ENCODE assay signal across 19 cellular contexts in the genomic region with DNA sequence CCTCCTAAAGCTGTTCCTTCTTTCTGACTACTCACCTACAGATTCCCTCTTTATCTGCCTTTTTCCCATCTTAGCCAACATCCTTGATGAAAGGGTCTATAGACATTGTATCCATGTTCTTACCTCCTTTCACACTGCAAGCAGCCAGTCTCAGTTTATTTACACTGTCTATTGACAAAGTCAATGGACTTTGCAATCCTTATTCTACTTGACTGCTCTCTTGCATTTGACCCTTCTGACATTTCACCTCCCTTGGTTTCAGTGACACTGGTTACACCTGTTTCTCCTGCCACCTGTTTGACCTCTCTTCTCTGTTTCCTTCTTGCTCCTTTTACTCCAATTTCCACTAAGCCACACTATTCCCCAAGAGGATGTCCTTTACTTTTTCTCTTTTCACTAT.
DNase-seq lines count a peak whose midpoint lies in the region; ATAC-seq, FAIRE-seq and TF ChIP-seq lines count a peak whose summit lies in the region.
"Had no signal": no experiment of that assay in that cellular context is flagged by ENCODE, and none has a peak within 500 bp of the region (broad histone marks: within the 10 kb centered on the region; RNA-seq: fewer than 3 reads in every experiment).

No MANE protein-coding gene starts in this region.

- no peak for FAIRE-seq in HTR-8/SVneo (lab: Jason Lieb, UNC)
- FAIRE-seq: RCC 7860 had no signal

- H3K4me3 ChIP-seq in Caco-2 (ENCODE audit: low read depth, low read length) (no peak overlapping the region), PC-9 (no peak overlapping the region), left lung (no peak overlapping the region)
- H3K4me3 ChIP-seq: BLaER1 had no signal

- BruUV-seq in Caco-2 (replicated peaks; lab: Mats Ljungman, UMichigan) (no TSS peak), PC-9 (replicated peaks; lab: Mats Ljungman, UMichigan) (no TSS peak)

- POLR2A ChIA-PET in Caco-2 (lab: Charles Lee), result no interaction called here
- POLR2A ChIA-PET in PC-9 (lab: Charles Lee; ENCODE audit: unreplicated experiment), result no interaction called here

- no peaks in the 10 kb centered on the region for H3K9me3 ChIP-seq in Caco-2
- no peaks in the 10 kb centered on the region for H3K9me3 ChIP-seq in PC-9 (ENCODE audit: insufficient read depth, low read depth)
- no peaks in the 10 kb centered on the region for H3K9me3 ChIP-seq in left lung
- H3K9me3 ChIP-seq: BLaER1 had no signal

- no peaks in the 10 kb centered on the region for H3K79me2 ChIP-seq in PC-9 (ENCODE audit: low read depth)

- peak overlapping the region; percentile 10 for H3K4me2 ChIP-seq in PC-9
- H3K4me2 ChIP-seq: BLaER1 had no signal

- DNase-seq in Caco-2 (peak; percentile 41 to 61), DMS53 (lab: John Stamatoyannopoulos, UW) (peak; percentile 95), PC-9 (no peak), left lung (no peak), superior temporal gyrus (ENCODE audit: extremely low spot score) (no peak), NCI-H345 (lab: John Stamatoyannopoulos, UW) (no peak), NCI-H146 (lab: John Stamatoyannopoulos, UW) (no peak), HTR-8/SVneo (ENCODE audit: insufficient read length, low spot score) (no peak)
- DNase-seq: CD8-positive, alpha-beta T cell; GF-D8; GOT3; KBM-7; NCI-H1105; NCI-H1694 treated with DMSO at 0.1 percent for 48 hours; NCI-H2171; T-helper 17 cell had no signal

- intact Hi-C loops in Caco-2 (cut with micrococcal nuclease; ENCODE audit: unreplicated experiment), result loop anchor here (1.0 kb wide), 2 partner anchors 21 to 256 kb away; no protein-coding TSS in a partner anchor
- intact Hi-C loops in PC-9 (cut with micrococcal nuclease; ENCODE audit: unreplicated experiment), result no loop called here
- intact Hi-C loops in left lung (cut with DNase I), result no loop called here

- H3K27ac Mint-ChIP-seq in Caco-2 (ENCODE audit: unreplicated experiment), result peak overlapping the region; percentile 1
- H3K27ac Mint-ChIP-seq: CD8-positive, alpha-beta T cell; T-helper 17 cell had no signal

- CTCF ChIA-PET in Caco-2 (lab: Charles Lee) (no interaction called here), PC-9 (lab: Charles Lee) (no interaction called here)

- H3K36me3 ChIP-seq in Caco-2 (ENCODE audit: control insufficient read depth, insufficient read depth, low read length) (no peaks in the 10 kb centered on the region), PC-9 (ENCODE audit: low read depth) (no peaks in the 10 kb centered on the region), left lung (no peaks in the 10 kb centered on the region)
- H3K36me3 ChIP-seq: BLaER1 had no signal

- H3K27ac ChIP-seq in PC-9 (no peak overlapping the region), left lung (no peak overlapping the region)
- H3K27ac ChIP-seq: BLaER1 had no signal

- no peaks in the 10 kb centered on the region for H3K9me3 Mint-ChIP-seq in Caco-2 (ENCODE audit: unreplicated experiment)
- H3K9me3 Mint-ChIP-seq: CD8-positive, alpha-beta T cell had no signal

- no peaks in the 10 kb centered on the region for H4K20me1 ChIP-seq in PC-9 (ENCODE audit: insufficient read depth)
- H4K20me1 ChIP-seq: BLaER1 had no signal

- H3F3A ChIP-seq in PC-9 (ENCODE audit: insufficient read depth, low read depth), result no peaks in the 10 kb centered on the region

- peaks cover 13% of the 10 kb centered on the region for H3K4me1 Mint-ChIP-seq in Caco-2 (ENCODE audit: low read depth, unreplicated experiment)

- H3K4me3 Mint-ChIP-seq in Caco-2 (ENCODE audit: unreplicated experiment), result no peak overlapping the region
- H3K4me3 Mint-ChIP-seq: CD8-positive, alpha-beta T cell; T-helper 17 cell had no signal

- H3K36me3 Mint-ChIP-seq in Caco-2 (ENCODE audit: insufficient read depth, unreplicated experiment), result no peaks in the 10 kb centered on the region
- H3K36me3 Mint-ChIP-seq: CD8-positive, alpha-beta T cell had no signal

- TF ChIP-seq CTCF in Caco-2 (IDR thresholded peaks at IDR 0.05; ENCODE audit: insufficient read depth in 1 of 2, low read depth in 1 of 2, low read length in 1 of 2, severe bottlenecking in 1 of 2, unreplicated experiment in 1 of 2), result no peak
- no peak for TF ChIP-seq CTCF in PC-9 (conservative IDR thresholded peaks at IDR 0.05)
- TF ChIP-seq CTCF in left lung (IDR thresholded peaks at IDR 0.05), result no peak

- H3K27me3 Mint-ChIP-seq in Caco-2 (ENCODE audit: insufficient read depth, unreplicated experiment), result no peaks in the 10 kb centered on the region

- ATAC-seq in left lung, result peak; percentile 66
- ATAC-seq: CD8-positive, alpha-beta T cell; Right ventricle myocardium inferior; T-helper 17 cell had no signal

- H3K9me2 ChIP-seq in PC-9 (ENCODE audit: insufficient read depth), result no peaks in the 10 kb centered on the region; the same call in 1 of the 2 replicates

- H3K4me1 ChIP-seq in Caco-2 (peaks cover 15% of the 10 kb centered on the region), PC-9 (replicated peaks; ENCODE audit: insufficient read depth) (peaks cover 5% of the 10 kb centered on the region; the same call in 1 of the 2 replicates), left lung (no peaks in the 10 kb centered on the region)
- H3K4me1 ChIP-seq: BLaER1 had no signal

- H3K27me3 ChIP-seq in Caco-2 (replicated peaks; ENCODE audit: control insufficient read depth, insufficient read depth, low read length) (no peaks in the 10 kb centered on the region), PC-9 (ENCODE audit: insufficient read depth, low read depth) (no peaks in the 10 kb centered on the region), left lung (no peaks in the 10 kb centered on the region)
- H3K27me3 ChIP-seq: BLaER1 had no signal

- H2AFZ ChIP-seq in PC-9, result no peak overlapping the region

Comparison
In these comparisons a context has a peak if more than half of its experiments do, and no peak if none do; other contexts are left out.
1. DNase-seq: peak in Caco-2 (2 of 2) and DMS53 (single experiment); none in PC-9 (0 of 2), left lung (0 of 2), superior temporal gyrus (single experiment), NCI-H345 (single experiment), NCI-H146 (single experiment) and HTR-8/SVneo (single experiment).